In genomic region chrX:24415921-24416320, GRCh38 we compare ENCODE assay signal across 26 cellular contexts. TPM values are rescaled to one million over a fixed set of nuclear protein-coding genes. Genes with fewer than 3 reads are reported as not detected.
"Had no signal": no experiment of that assay in that cellular context is flagged by ENCODE, and none has a peak within 500 bp of the region (broad histone marks: within the 10 kb centered on the region; RNA-seq: fewer than 3 reads in every experiment).

No MANE protein-coding gene starts in this region.

- H3K9me3 ChIP-seq: colonic mucosa, esophagus muscularis mucosa, gastrocnemius medialis, gastroesophageal sphincter had no signal

- H3K27ac ChIP-seq: colonic mucosa, coronary artery, dorsolateral prefrontal cortex, epithelial cell of prostate, esophagus muscularis mucosa, esophagus squamous epithelium, foreskin keratinocyte, gastrocnemius medialis, gastroesophageal sphincter, heart left ventricle, heart right ventricle had no signal

- H3K36me3 ChIP-seq: colonic mucosa, esophagus muscularis mucosa, esophagus squamous epithelium, gastrocnemius medialis, gastroesophageal sphincter, heart left ventricle, heart right ventricle had no signal

- H3K27me3 ChIP-seq: colonic mucosa, esophagus muscularis mucosa, esophagus squamous epithelium, foreskin keratinocyte, gastroesophageal sphincter had no signal

- H3K4me3 ChIP-seq: colonic mucosa, coronary artery, dorsolateral prefrontal cortex, esophagus muscularis mucosa, esophagus squamous epithelium, gastrocnemius medialis, gastroesophageal sphincter, heart left ventricle, heart right ventricle had no signal

- H3K4me1 ChIP-seq: colonic mucosa, esophagus squamous epithelium, foreskin keratinocyte, gastrocnemius medialis, gastroesophageal sphincter, heart left ventricle, heart right ventricle had no signal

- DNase-seq: colonic mucosa; cortex of kidney; dermis blood vessel endothelial cell; dorsolateral prefrontal cortex; effector CD4-positive, alpha-beta T cell; effector CD8-positive, alpha-beta T cell; effector memory CD4-positive, alpha-beta T cell; effector memory CD8-positive, alpha-beta T cell; endodermal cell; erythroblast; esophagus squamous epithelium; foreskin fibroblast; foreskin keratinocyte; foreskin melanocyte; gastrocnemius medialis; glutamatergic neuron; head of caudate nucleus; heart left ventricle; heart right ventricle had no signal

RNA-seq across cellular contexts. Expression of gene SUPT20HL1, which starts 55.5 kb away (rescaled TPM):
- polyA plus RNA-seq: endothelial cell of umbilical vein, esophagus, fibroblast of lung, foreskin keratinocyte, heart left ventricle, heart right ventricle had no signal
